In genomic region chr2:60550151-60550983, GRCh38 we compare ENCODE assay signal across 8 cellular contexts. TPM values are rescaled to one million over a fixed set of nuclear protein-coding genes. Genes with fewer than 3 reads are reported as not detected.
A peak's percentile ranks its signal among the peaks of the same experiment; 100 is the strongest.
DNase-seq lines count a peak whose midpoint lies in the region; ATAC-seq and TF ChIP-seq lines count a peak whose summit lies in the region.

No MANE protein-coding gene starts in this region.

- H3K36me3 ChIP-seq in HUES6 (ENCODE audit: control insufficient read depth, insufficient read depth, low read length), result peaks cover 11% of the 10 kb centered on the region
- H3K36me3 ChIP-seq in osteoblast (ENCODE audit: insufficient read depth, low read length), result no peaks in the 10 kb centered on the region

- peaks cover 10% of the 10 kb centered on the region for H3K27me3 Mint-ChIP-seq in glutamatergic neuron (ENCODE audit: unreplicated experiment)

- H3K9me3 ChIP-seq in HUES6 (ENCODE audit: control insufficient read depth, insufficient read depth, low read depth, low read length) (no peaks in the 10 kb centered on the region), osteoblast (ENCODE audit: low read depth, low read length) (no peaks in the 10 kb centered on the region)

- peak; percentile 55 for TF ChIP-seq CTCF in glutamatergic neuron (IDR thresholded peaks at IDR 0.05; ENCODE audit: partially characterized antibody, unreplicated experiment)
- TF ChIP-seq CTCF in osteoblast (IDR thresholded peaks at IDR 0.05; ENCODE audit: extremely low read depth, low read depth, low read length), result peak; percentile 50

- H3K79me2 ChIP-seq in osteoblast (ENCODE audit: insufficient read depth, low read length), result no peaks in the 10 kb centered on the region

- H4K20me1 ChIP-seq in osteoblast (ENCODE audit: insufficient read depth, low read length), result no peaks in the 10 kb centered on the region

- DNase-seq in ELR (ENCODE audit: low read depth), result peak; percentile 69
- peak; percentile 90 for DNase-seq in NOMO-1 treated with dmso at 0.1 percent for 144 hours (lab: John Stamatoyannopoulos, UW; ENCODE audit: unreplicated experiment)
- DNase-seq in activated naive CD4-positive, alpha-beta T cell treated with anti-CD3 and anti-CD28 coated beads, Interleukin-2, amount 50 U/mL, for 72 hours (ENCODE audit: low spot score in 2 of 2), result peak in 1 of 2 donors; percentile 51
- DNase-seq in glutamatergic neuron, result peak; percentile 78
- peak; percentile 92 for DNase-seq in osteoblast (ENCODE audit: insufficient read length, low spot score, missing footprints)
- DNase-seq in cortex of kidney (lab: John Stamatoyannopoulos, UW), result no peak

- no peaks in the 10 kb centered on the region for H3K36me3 Mint-ChIP-seq in activated naive CD4-positive, alpha-beta T cell treated with anti-CD3 and anti-CD28 coated beads, Interleukin-2, amount 50 U/mL, for 72 hours
- peaks cover 4% of the 10 kb centered on the region for H3K36me3 Mint-ChIP-seq in glutamatergic neuron (ENCODE audit: unreplicated experiment)

- H2AFZ ChIP-seq in osteoblast (ENCODE audit: low read length), result peak overlapping the region; percentile 77

- ATAC-seq in GM21529 (IDR thresholded peaks at IDR 0.05; ENCODE audit: unreplicated experiment), result peak; percentile 42
- peak; percentile 68 to 72 for ATAC-seq in activated naive CD4-positive, alpha-beta T cell treated with anti-CD3 and anti-CD28 coated beads, Interleukin-2, amount 50 U/mL, for 72 hours

- H3K4me3 ChIP-seq in HUES6 (ENCODE audit: low read depth, low read length) (peak overlapping the region; percentile 88), osteoblast (ENCODE audit: insufficient read depth, low read length) (peak overlapping the region; percentile 86)

- no peak overlapping the region for H3K27ac Mint-ChIP-seq in activated naive CD4-positive, alpha-beta T cell treated with anti-CD3 and anti-CD28 coated beads, Interleukin-2, amount 50 U/mL, for 72 hours
- H3K27ac Mint-ChIP-seq in glutamatergic neuron (ENCODE audit: unreplicated experiment), result peak overlapping the region; percentile 91

- H3K4me1 ChIP-seq in HUES6 (ENCODE audit: control insufficient read depth, insufficient read depth, low read length) (peaks cover 19% of the 10 kb centered on the region), osteoblast (ENCODE audit: insufficient read depth, low read length) (peaks cover 5% of the 10 kb centered on the region)

- H3K4me1 Mint-ChIP-seq in glutamatergic neuron (ENCODE audit: low read depth, unreplicated experiment), result peaks cover 10% of the 10 kb centered on the region

- peak overlapping the region; percentile 94 for H3K4me3 Mint-ChIP-seq in glutamatergic neuron (ENCODE audit: unreplicated experiment)

- peak overlapping the region; percentile 90 for H3K9ac ChIP-seq in HUES6 (ENCODE audit: low read length)

- H3K27me3 ChIP-seq in HUES6 (ENCODE audit: control insufficient read depth, insufficient read depth, low read length) (no peaks in the 10 kb centered on the region), osteoblast (ENCODE audit: insufficient read depth, low read length) (peaks cover 52% of the 10 kb centered on the region)

- peak overlapping the region; percentile 89 for H3K4me2 ChIP-seq in osteoblast (ENCODE audit: insufficient read depth, low read length)

- peak overlapping the region; percentile 91 for H3K27ac ChIP-seq in HUES6 (ENCODE audit: low read depth, low read length)
- H3K27ac ChIP-seq in osteoblast (ENCODE audit: low read depth, low read length), result no peak overlapping the region

- H3K9me3 Mint-ChIP-seq in activated naive CD4-positive, alpha-beta T cell treated with anti-CD3 and anti-CD28 coated beads, Interleukin-2, amount 50 U/mL, for 72 hours, result no peaks in the 10 kb centered on the region
- peaks cover 12% of the 10 kb centered on the region for H3K9me3 Mint-ChIP-seq in glutamatergic neuron (ENCODE audit: unreplicated experiment)

RNA-seq across cellular contexts. Expression of gene BCL11A, which starts 3.1 kb away (rescaled TPM):
- under 1 TPM; 0.05 to 0.25 TPM for total RNA-seq in activated naive CD4-positive, alpha-beta T cell treated with anti-CD3 and anti-CD28 coated beads, Interleukin-2, amount 50 U/mL, for 72 hours
- total RNA-seq in glutamatergic neuron (ENCODE audit: unreplicated experiment), result 29.1 TPM
- 0.29 and 1.4 TPM in 2 replicates for total RNA-seq in osteoblast

Comparison
In these comparisons a context has a peak if more than half of its experiments do, and no peak if none do; other contexts are left out.
1. RNA of gene BCL11A, which starts 3.1 kb away (total RNA-seq): 29.1 TPM in glutamatergic neuron (single experiment); 0.29 to 1.4 TPM in osteoblast and 0.05 to 0.25 TPM in activated naive CD4-positive, alpha-beta T cell treated with anti-CD3 and anti-CD28 coated beads, Interleukin-2, amount 50 U/mL, for 72 hours; every median in the first group is over 10 times any median in the second.